ENCODE assay signal across 1 cellular context in the genomic region with DNA sequence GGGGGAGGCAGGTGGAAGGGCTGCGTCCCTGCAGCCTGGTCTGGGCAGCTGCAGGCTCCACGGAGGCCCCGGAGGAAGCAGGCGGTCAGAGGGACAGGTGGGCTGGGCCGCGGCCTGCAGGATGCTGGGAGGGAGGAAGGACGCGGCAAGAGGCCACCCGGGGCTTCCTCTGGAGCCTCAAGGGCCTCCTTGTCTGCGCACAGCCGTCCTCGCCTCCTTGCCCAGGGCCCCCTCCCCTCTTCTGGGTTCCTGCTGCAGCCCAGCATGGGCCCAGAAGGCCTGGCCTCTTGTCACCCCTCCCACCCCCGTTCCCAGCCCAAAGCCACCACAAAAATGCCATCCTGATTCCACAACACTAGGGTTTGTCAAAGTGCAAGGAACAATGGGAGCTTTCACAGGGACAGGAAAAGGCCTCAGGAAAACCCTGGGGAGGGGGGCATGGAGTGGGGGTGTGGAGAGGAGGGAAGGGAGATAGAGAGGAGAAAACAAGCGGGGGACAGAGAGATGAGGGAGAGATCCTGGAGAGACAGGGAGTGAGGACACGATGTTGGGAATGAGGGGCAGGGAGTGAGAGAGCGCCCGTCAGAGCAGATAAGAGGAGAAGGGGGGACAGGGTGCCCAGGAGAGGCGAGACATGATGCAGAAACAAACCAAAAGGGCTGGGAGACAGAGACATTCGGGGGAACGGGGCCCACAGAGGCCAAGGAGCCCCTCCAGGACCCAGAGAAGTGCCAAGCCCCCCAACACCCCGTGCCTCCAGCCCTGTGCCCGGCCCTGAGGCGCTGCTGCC.
TF ChIP-seq lines count a peak whose summit lies in the region.

No MANE protein-coding gene starts in this region.

TF ChIP-seq in HepG2, 621 proteins besides CTCF, POLR2A, EP300 and RAD21 (continued from another document):
- TF ChIP-seq, protein P1, sequence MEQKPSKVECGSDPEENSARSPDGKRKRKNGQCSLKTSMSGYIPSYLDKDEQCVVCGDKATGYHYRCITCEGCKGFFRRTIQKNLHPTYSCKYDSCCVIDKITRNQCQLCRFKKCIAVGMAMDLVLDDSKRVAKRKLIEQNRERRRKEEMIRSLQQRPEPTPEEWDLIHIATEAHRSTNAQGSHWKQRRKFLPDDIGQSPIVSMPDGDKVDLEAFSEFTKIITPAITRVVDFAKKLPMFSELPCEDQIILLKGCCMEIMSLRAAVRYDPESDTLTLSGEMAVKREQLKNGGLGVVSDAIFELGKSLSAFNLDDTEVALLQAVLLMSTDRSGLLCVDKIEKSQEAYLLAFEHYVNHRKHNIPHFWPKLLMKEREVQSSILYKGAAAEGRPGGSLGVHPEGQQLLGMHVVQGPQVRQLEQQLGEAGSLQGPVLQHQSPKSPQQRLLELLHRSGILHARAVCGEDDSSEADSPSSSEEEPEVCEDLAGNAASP (CRISPR knock-in tag; IDR thresholded peaks at IDR 0.05; ENCODE audit: borderline replicate concordance) = no peak
- TF ChIP-seq ZNF136 (CRISPR knock-in tag; IDR thresholded peaks at IDR 0.05; ENCODE audit: low read depth) = no peak
- no peak for TF ChIP-seq EZH2 (conservative IDR thresholded peaks at IDR 0.05; ENCODE audit: low read depth, low read length)
- no peak for TF ChIP-seq SMARCE1 (IDR thresholded peaks at IDR 0.05; ENCODE audit: borderline replicate concordance)
- no peak for TF ChIP-seq ZNF614 (CRISPR knock-in tag; IDR thresholded peaks at IDR 0.05; ENCODE audit: borderline replicate concordance)
- no peak for TF ChIP-seq PHF5A (CRISPR knock-in tag; IDR thresholded peaks at IDR 0.05; ENCODE audit: low read depth, unreplicated experiment)
- TF ChIP-seq HNRNPL (IDR thresholded peaks at IDR 0.05; ENCODE audit: low read depth, low read length) = 0 out of 2 replicates have a peak, but pooled peaks have one; percentile 43
- 0 out of 2 replicates have a peak, but pooled peaks have one; percentile 33 for TF ChIP-seq ZNF788 (CRISPR knock-in tag; IDR thresholded peaks at IDR 0.05; ENCODE audit: borderline replicate concordance)
- no peak for TF ChIP-seq NFKBIZ (CRISPR knock-in tag; IDR thresholded peaks at IDR 0.05)
- no peak for TF ChIP-seq SOX6 (IDR thresholded peaks at IDR 0.05)
- TF ChIP-seq SOX6 (CRISPR knock-in tag; IDR thresholded peaks at IDR 0.05) = peak; percentile 27; the same call in 1 of the 2 replicates
- no peak for TF ChIP-seq SOX13 (IDR thresholded peaks at IDR 0.05)
- peak in 1 of 2 experiments; percentile 57; a peak in 1 of 4 replicates for TF ChIP-seq SOX13 (CRISPR knock-in tag; conservative IDR thresholded peaks at IDR 0.05 in 1 of 2, IDR thresholded peaks at IDR 0.05 in 1 of 2)
- no peak for TF ChIP-seq STAT5B (CRISPR knock-in tag; IDR thresholded peaks at IDR 0.05)
- TF ChIP-seq RBFOX2 (IDR thresholded peaks at IDR 0.05; ENCODE audit: low read depth, low read length) = peak; percentile 47
- TF ChIP-seq ZEB1 (IDR thresholded peaks at IDR 0.05; ENCODE audit: insufficient replicate concordance, low read depth) = no peak
- TF ChIP-seq SP1 (IDR thresholded peaks at IDR 0.05) = no peak
- TF ChIP-seq SP1 (CRISPR knock-in tag; IDR thresholded peaks at IDR 0.05) = no peak
- TF ChIP-seq ZFX (CRISPR knock-in tag; IDR thresholded peaks at IDR 0.05; ENCODE audit: low read depth) = peak; percentile 77
- TF ChIP-seq, protein P2, sequence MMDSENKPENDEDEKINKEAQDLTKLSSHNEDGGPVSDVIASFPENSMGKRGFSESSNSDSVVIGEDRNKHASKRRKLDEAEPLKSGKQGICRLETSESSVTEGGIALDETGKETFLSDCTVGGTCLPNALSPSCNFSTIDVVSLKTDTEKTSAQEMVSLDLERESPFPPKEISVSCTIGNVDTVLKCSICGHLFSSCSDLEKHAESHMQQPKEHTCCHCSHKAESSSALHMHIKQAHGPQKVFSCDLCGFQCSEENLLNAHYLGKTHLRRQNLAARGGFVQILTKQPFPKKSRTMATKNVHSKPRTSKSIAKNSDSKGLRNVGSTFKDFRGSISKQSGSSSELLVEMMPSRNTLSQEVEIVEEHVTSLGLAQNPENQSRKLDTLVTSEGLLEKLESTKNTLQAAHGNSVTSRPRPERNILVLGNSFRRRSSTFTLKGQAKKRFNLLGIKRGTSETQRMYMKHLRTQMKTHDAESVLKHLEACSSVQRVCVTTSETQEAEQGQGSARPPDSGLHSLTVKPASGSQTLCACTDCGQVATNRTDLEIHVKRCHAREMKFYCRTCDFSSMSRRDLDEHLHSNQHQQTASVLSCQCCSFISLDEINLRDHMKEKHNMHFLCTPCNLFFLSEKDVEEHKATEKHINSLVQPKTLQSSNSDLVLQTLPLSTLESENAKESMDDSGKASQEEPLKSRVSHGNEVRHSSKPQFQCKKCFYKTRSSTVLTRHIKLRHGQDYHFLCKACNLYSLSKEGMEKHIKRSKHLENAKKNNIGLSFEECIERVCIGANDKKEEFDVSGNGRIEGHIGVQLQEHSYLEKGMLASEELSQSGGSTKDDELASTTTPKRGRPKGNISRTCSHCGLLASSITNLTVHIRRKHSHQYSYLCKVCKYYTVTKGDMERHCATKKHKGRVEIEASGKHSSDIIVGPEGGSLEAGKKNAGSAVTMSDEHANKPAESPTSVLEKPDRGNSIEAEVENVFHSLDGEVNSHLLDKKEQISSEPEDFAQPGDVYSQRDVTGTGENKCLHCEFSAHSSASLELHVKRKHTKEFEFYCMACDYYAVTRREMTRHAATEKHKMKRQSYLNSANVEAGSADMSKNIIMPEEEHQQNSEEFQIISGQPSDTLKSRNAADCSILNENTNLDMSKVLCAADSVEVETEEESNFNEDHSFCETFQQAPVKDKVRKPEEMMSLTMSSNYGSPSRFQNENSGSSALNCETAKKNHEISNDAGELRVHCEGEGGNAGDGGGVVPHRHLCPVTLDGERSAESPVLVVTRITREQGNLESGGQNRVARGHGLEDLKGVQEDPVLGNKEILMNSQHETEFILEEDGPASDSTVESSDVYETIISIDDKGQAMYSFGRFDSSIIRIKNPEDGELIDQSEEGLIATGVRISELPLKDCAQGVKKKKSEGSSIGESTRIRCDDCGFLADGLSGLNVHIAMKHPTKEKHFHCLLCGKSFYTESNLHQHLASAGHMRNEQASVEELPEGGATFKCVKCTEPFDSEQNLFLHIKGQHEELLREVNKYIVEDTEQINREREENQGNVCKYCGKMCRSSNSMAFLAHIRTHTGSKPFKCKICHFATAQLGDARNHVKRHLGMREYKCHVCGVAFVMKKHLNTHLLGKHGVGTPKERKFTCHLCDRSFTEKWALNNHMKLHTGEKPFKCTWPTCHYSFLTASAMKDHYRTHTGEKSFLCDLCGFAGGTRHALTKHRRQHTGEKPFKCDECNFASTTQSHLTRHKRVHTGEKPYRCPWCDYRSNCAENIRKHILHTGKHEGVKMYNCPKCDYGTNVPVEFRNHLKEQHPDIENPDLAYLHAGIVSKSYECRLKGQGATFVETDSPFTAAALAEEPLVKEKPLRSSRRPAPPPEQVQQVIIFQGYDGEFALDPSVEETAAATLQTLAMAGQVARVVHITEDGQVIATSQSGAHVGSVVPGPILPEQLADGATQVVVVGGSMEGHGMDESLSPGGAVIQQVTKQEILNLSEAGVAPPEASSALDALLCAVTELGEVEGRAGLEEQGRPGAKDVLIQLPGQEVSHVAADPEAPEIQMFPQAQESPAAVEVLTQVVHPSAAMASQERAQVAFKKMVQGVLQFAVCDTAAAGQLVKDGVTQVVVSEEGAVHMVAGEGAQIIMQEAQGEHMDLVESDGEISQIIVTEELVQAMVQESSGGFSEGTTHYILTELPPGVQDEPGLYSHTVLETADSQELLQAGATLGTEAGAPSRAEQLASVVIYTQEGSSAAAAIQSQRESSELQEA (CRISPR knock-in tag; IDR thresholded peaks at IDR 0.05; ENCODE audit: not compliant biosample characterization) = no peak
- TF ChIP-seq, protein P3, sequence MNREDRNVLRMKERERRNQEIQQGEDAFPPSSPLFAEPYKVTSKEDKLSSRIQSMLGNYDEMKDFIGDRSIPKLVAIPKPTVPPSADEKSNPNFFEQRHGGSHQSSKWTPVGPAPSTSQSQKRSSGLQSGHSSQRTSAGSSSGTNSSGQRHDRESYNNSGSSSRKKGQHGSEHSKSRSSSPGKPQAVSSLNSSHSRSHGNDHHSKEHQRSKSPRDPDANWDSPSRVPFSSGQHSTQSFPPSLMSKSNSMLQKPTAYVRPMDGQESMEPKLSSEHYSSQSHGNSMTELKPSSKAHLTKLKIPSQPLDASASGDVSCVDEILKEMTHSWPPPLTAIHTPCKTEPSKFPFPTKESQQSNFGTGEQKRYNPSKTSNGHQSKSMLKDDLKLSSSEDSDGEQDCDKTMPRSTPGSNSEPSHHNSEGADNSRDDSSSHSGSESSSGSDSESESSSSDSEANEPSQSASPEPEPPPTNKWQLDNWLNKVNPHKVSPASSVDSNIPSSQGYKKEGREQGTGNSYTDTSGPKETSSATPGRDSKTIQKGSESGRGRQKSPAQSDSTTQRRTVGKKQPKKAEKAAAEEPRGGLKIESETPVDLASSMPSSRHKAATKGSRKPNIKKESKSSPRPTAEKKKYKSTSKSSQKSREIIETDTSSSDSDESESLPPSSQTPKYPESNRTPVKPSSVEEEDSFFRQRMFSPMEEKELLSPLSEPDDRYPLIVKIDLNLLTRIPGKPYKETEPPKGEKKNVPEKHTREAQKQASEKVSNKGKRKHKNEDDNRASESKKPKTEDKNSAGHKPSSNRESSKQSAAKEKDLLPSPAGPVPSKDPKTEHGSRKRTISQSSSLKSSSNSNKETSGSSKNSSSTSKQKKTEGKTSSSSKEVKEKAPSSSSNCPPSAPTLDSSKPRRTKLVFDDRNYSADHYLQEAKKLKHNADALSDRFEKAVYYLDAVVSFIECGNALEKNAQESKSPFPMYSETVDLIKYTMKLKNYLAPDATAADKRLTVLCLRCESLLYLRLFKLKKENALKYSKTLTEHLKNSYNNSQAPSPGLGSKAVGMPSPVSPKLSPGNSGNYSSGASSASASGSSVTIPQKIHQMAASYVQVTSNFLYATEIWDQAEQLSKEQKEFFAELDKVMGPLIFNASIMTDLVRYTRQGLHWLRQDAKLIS (CRISPR knock-in tag; IDR thresholded peaks at IDR 0.05) = no peak
- TF ChIP-seq, protein P4, sequence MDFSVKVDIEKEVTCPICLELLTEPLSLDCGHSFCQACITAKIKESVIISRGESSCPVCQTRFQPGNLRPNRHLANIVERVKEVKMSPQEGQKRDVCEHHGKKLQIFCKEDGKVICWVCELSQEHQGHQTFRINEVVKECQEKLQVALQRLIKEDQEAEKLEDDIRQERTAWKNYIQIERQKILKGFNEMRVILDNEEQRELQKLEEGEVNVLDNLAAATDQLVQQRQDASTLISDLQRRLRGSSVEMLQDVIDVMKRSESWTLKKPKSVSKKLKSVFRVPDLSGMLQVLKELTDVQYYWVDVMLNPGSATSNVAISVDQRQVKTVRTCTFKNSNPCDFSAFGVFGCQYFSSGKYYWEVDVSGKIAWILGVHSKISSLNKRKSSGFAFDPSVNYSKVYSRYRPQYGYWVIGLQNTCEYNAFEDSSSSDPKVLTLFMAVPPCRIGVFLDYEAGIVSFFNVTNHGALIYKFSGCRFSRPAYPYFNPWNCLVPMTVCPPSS (IDR thresholded peaks at IDR 0.05) = no peak
- TF ChIP-seq SNAI1 (CRISPR knock-in tag; IDR thresholded peaks at IDR 0.05; ENCODE audit: borderline replicate concordance) = no peak
- TF ChIP-seq, protein P5, sequence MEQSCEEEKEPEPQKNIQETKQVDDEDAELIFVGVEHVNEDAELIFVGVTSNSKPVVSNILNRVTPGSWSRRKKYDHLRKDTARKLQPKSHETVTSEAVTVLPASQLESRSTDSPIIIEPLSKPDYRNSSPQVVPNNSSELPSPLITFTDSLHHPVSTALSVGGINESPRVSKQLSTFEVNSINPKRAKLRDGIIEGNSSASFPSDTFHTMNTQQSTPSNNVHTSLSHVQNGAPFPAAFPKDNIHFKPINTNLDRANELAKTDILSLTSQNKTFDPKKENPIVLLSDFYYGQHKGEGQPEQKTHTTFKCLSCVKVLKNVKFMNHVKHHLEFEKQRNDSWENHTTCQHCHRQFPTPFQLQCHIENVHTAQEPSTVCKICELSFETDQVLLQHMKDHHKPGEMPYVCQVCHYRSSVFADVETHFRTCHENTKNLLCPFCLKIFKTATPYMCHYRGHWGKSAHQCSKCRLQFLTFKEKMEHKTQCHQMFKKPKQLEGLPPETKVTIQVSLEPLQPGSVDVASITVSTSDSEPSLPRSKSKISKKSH (CRISPR knock-in tag; IDR thresholded peaks at IDR 0.05; ENCODE audit: borderline replicate concordance) = no peak
- TF ChIP-seq FOXC1 (CRISPR knock-in tag; IDR thresholded peaks at IDR 0.05; ENCODE audit: borderline replicate concordance) = no peak
- TF ChIP-seq, protein P6, sequence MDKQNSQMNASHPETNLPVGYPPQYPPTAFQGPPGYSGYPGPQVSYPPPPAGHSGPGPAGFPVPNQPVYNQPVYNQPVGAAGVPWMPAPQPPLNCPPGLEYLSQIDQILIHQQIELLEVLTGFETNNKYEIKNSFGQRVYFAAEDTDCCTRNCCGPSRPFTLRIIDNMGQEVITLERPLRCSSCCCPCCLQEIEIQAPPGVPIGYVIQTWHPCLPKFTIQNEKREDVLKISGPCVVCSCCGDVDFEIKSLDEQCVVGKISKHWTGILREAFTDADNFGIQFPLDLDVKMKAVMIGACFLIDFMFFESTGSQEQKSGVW (CRISPR knock-in tag; IDR thresholded peaks at IDR 0.05; ENCODE audit: borderline replicate concordance) = no peak
- TF ChIP-seq SRY (CRISPR knock-in tag; IDR thresholded peaks at IDR 0.05) = no peak
- no peak for TF ChIP-seq ZBTB42 (CRISPR knock-in tag; IDR thresholded peaks at IDR 0.05)
- no peak for TF ChIP-seq MAFG (CRISPR knock-in tag; IDR thresholded peaks at IDR 0.05)
- no peak for TF ChIP-seq ZSCAN25 (CRISPR knock-in tag; IDR thresholded peaks at IDR 0.05)
- no peak for TF ChIP-seq HDAC2 (CRISPR knock-in tag; IDR thresholded peaks at IDR 0.05)
- TF ChIP-seq, protein P7, sequence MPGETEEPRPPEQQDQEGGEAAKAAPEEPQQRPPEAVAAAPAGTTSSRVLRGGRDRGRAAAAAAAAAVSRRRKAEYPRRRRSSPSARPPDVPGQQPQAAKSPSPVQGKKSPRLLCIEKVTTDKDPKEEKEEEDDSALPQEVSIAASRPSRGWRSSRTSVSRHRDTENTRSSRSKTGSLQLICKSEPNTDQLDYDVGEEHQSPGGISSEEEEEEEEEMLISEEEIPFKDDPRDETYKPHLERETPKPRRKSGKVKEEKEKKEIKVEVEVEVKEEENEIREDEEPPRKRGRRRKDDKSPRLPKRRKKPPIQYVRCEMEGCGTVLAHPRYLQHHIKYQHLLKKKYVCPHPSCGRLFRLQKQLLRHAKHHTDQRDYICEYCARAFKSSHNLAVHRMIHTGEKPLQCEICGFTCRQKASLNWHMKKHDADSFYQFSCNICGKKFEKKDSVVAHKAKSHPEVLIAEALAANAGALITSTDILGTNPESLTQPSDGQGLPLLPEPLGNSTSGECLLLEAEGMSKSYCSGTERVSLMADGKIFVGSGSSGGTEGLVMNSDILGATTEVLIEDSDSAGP (CRISPR knock-in tag; IDR thresholded peaks at IDR 0.05; ENCODE audit: borderline replicate concordance) = peak; percentile 37; the same call in 1 of the 2 replicates
- no peak for TF ChIP-seq ZFYVE20 (CRISPR knock-in tag; IDR thresholded peaks at IDR 0.05; ENCODE audit: borderline replicate concordance, low read depth)
- TF ChIP-seq, protein P8, sequence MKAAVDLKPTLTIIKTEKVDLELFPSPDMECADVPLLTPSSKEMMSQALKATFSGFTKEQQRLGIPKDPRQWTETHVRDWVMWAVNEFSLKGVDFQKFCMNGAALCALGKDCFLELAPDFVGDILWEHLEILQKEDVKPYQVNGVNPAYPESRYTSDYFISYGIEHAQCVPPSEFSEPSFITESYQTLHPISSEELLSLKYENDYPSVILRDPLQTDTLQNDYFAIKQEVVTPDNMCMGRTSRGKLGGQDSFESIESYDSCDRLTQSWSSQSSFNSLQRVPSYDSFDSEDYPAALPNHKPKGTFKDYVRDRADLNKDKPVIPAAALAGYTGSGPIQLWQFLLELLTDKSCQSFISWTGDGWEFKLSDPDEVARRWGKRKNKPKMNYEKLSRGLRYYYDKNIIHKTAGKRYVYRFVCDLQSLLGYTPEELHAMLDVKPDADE (CRISPR knock-in tag; IDR thresholded peaks at IDR 0.05) = no peak
- TF ChIP-seq ZNF430 (CRISPR knock-in tag; IDR thresholded peaks at IDR 0.05) = 0 out of 2 replicates have a peak, but pooled peaks have one; percentile 4
- no peak for TF ChIP-seq CAMTA2 (CRISPR knock-in tag; IDR thresholded peaks at IDR 0.05; ENCODE audit: borderline replicate concordance)
